Comparison of ENCODE assay signal across 11 cellular contexts in the genomic region with DNA sequence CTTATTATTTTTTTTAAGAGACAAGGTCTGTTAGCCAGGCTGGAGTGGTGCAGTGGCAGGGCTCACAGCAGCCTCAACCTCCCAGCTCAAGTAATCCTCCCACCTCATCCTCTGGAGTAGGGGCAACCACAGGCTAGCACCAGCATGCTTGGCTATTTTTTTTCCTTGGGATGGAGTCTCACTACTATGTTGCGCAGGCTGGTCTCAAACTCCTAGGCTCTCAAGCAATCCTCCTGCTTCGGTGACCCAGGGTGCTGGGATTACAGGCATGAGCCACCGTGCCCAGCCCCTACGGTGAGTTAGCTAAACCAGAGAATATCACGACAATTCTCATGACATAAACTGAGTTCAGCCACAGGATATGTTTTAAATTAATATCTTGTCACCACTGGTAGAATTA. TPM values are rescaled to one million over a fixed set of nuclear protein-coding genes. Genes with fewer than 3 reads are reported as not detected.
DNase-seq lines count a peak whose midpoint lies in the region; ATAC-seq and TF ChIP-seq lines count a peak whose summit lies in the region.
"Had no signal": no experiment of that assay in that cellular context is flagged by ENCODE, and none has a peak within 500 bp of the region (broad histone marks: within the 10 kb centered on the region; RNA-seq: fewer than 3 reads in every experiment).

No MANE protein-coding gene starts in this region.

- H3K4me2 ChIP-seq in mammary epithelial cell (ENCODE audit: insufficient read depth, low read depth, low read length), result peak overlapping the region; percentile 89

- dilution Hi-C loops in mammary epithelial cell (cut with HindIII; ENCODE audit: low sequenced_read_pairs), result no loop called here

- H3K36me3 Mint-ChIP-seq in CD8-positive, alpha-beta T cell, result peaks cover 2% of the 10 kb centered on the region
- H3K36me3 Mint-ChIP-seq in natural killer cell, result no peaks in the 10 kb centered on the region

- no peaks in the 10 kb centered on the region for H4K20me1 ChIP-seq in mammary epithelial cell (ENCODE audit: insufficient read depth, low read length)

- no peak for ATAC-seq in CD8-positive, alpha-beta T cell
- ATAC-seq in natural killer cell (no peak), HG02610 (IDR thresholded peaks at IDR 0.05; ENCODE audit: unreplicated experiment) (no peak), upper lobe of left lung (ENCODE audit: low FRiP score in 2 of 2) (no peak)
- ATAC-seq: pancreas had no signal

- no peak overlapping the region for H3K27ac Mint-ChIP-seq in CD8-positive, alpha-beta T cell
- peak overlapping the region in 1 of 2 donors; percentile 86 for H3K27ac Mint-ChIP-seq in natural killer cell

- in situ Hi-C loops in mammary epithelial cell (cut with MboI; ENCODE audit: low sequenced_read_pairs in 2 of 2), result no loop called here

- no peak for TF ChIP-seq POLR2A in upper lobe of left lung (IDR thresholded peaks at IDR 0.05)

- H3K9me3 ChIP-seq in CD8-positive, alpha-beta T cell (ENCODE audit: low read length), result no peaks in the 10 kb centered on the region
- H3K9me3 ChIP-seq in HUES48 (ENCODE audit: control insufficient read depth, insufficient read depth, low read length) (no peaks in the 10 kb centered on the region), mammary epithelial cell (replicated peaks; ENCODE audit: insufficient read depth, low read length) (no peaks in the 10 kb centered on the region), upper lobe of left lung (no peaks in the 10 kb centered on the region)
- H3K9me3 ChIP-seq: pancreas had no signal

- peaks cover 43% of the 10 kb centered on the region for H3K4me1 Mint-ChIP-seq in CD8-positive, alpha-beta T cell (ENCODE audit: low read depth)
- peaks cover 19 to 39% of the 10 kb centered on the region in 2 donors for H3K4me1 Mint-ChIP-seq in natural killer cell

- H2AFZ ChIP-seq in mammary epithelial cell (ENCODE audit: low read depth, low read length), result no peak overlapping the region

- intact Hi-C loops in CD8-positive, alpha-beta T cell (cut with DNase I, micrococcal nuclease), result loop anchor here (2.0 to 5.0 kb wide), 3 partner anchors 66 to 904 kb away; a partner anchor contains a TSS
- intact Hi-C loops in mammary epithelial cell (cut with micrococcal nuclease), result no loop called here
- intact Hi-C loops in natural killer cell (cut with micrococcal nuclease), result no loop called here

- H3K79me2 ChIP-seq in mammary epithelial cell (ENCODE audit: insufficient read depth, low read length), result peaks cover 64% of the 10 kb centered on the region

- CTCF ChIA-PET in CD8-positive, alpha-beta T cell (lab: Charles Lee), result no interaction called here
- CTCF ChIA-PET in mammary epithelial cell (lab: Charles Lee; ENCODE audit: low non-redundant PET), result no interaction called here

- H3K9ac ChIP-seq in HUES48 (ENCODE audit: low read depth, low read length), result no peak overlapping the region
- no peak overlapping the region for H3K9ac ChIP-seq in mammary epithelial cell (ENCODE audit: insufficient read depth, low read length)

- H3K9me3 Mint-ChIP-seq in CD8-positive, alpha-beta T cell, result no peaks in the 10 kb centered on the region
- H3K9me3 Mint-ChIP-seq in natural killer cell, result no peaks in the 10 kb centered on the region

- no peak for TF ChIP-seq EP300 in upper lobe of left lung (IDR thresholded peaks at IDR 0.05)

- H3K27ac ChIP-seq in CD8-positive, alpha-beta T cell (ENCODE audit: low read depth, low read length), result no peak overlapping the region
- H3K27ac ChIP-seq in HUES48 (ENCODE audit: low read depth, low read length) (no peak overlapping the region), mammary epithelial cell (ENCODE audit: insufficient read depth, low read depth, low read length) (no peak overlapping the region), upper lobe of left lung (no peak overlapping the region)
- H3K27ac ChIP-seq: pancreas had no signal

- H3K4me3 ChIP-seq in CD8-positive, alpha-beta T cell (ENCODE audit: low read depth, low read length), result no peak overlapping the region
- H3K4me3 ChIP-seq in HUES48 (ENCODE audit: low read depth, low read length), result peak overlapping the region; percentile 99
- peak overlapping the region in 2 of 3 experiments; percentile 85 to 99 for H3K4me3 ChIP-seq in mammary epithelial cell (replicated peaks in 1 of 3; ENCODE audit: insufficient read depth in 1 of 3, low read depth in 2 of 3, low read length in 3 of 3)
- H3K4me3 ChIP-seq in upper lobe of left lung, result peak overlapping the region in 1 of 4 donors; percentile 70

- no peak for TF ChIP-seq CTCF in CD8-positive, alpha-beta T cell (IDR thresholded peaks at IDR 0.05)
- TF ChIP-seq CTCF in mammary epithelial cell (conservative IDR thresholded peaks at IDR 0.05 in 1 of 2, IDR thresholded peaks at IDR 0.05 in 1 of 2; ENCODE audit: extremely low read depth in 1 of 2, insufficient read depth in 1 of 2, low read depth in 1 of 2, low read length in 2 of 2) (no peak), natural killer cell (IDR thresholded peaks at IDR 0.05) (no peak), upper lobe of left lung (IDR thresholded peaks at IDR 0.05) (no peak)

- H3K27me3 ChIP-seq in CD8-positive, alpha-beta T cell (ENCODE audit: insufficient read depth, low read length), result no peaks in the 10 kb centered on the region
- no peaks in the 10 kb centered on the region for H3K27me3 ChIP-seq in HUES48 (ENCODE audit: control insufficient read depth, insufficient read depth, low read length)
- no peaks in the 10 kb centered on the region for H3K27me3 ChIP-seq in mammary epithelial cell (ENCODE audit: insufficient read depth, low read length)
- no peaks in the 10 kb centered on the region for H3K27me3 ChIP-seq in upper lobe of left lung
- H3K27me3 ChIP-seq: pancreas had no signal

- no peaks in the 10 kb centered on the region for H3K27me3 Mint-ChIP-seq in CD8-positive, alpha-beta T cell (ENCODE audit: low read depth)
- H3K27me3 Mint-ChIP-seq in natural killer cell (ENCODE audit: low read depth in 2 of 2), result no peaks in the 10 kb centered on the region

- peak overlapping the region; percentile 33 for H3K4me3 Mint-ChIP-seq in CD8-positive, alpha-beta T cell
- peak overlapping the region; percentile 95 for H3K4me3 Mint-ChIP-seq in natural killer cell

- no peaks in the 10 kb centered on the region for H3K36me3 ChIP-seq in CD8-positive, alpha-beta T cell (ENCODE audit: insufficient read depth, low read length)
- H3K36me3 ChIP-seq in HUES48 (ENCODE audit: control insufficient read depth, insufficient read depth, low read length) (no peaks in the 10 kb centered on the region; the same call in 1 of the 2 replicates), mammary epithelial cell (ENCODE audit: insufficient read depth, low read length) (no peaks in the 10 kb centered on the region), upper lobe of left lung (no peaks in the 10 kb centered on the region)
- H3K36me3 ChIP-seq: pancreas had no signal

- WGBS in mammary epithelial cell (ENCODE audit: low coverage, missing lambda C conversion rate), result 80% methylated on average over 5 of the region's 5 CpGs
- WGBS in upper lobe of left lung, 2 donors, result 84 to 85% methylated on average over 5 of the region's 5 CpGs

- POLR2A ChIA-PET in CD8-positive, alpha-beta T cell (lab: Charles Lee), result no interaction called here

- BruUV-seq in mammary epithelial cell (replicated peaks; lab: Mats Ljungman, UMichigan), result no TSS peak

- H3K4me1 ChIP-seq in CD8-positive, alpha-beta T cell (ENCODE audit: insufficient read depth, low read length), result peaks cover 25% of the 10 kb centered on the region
- H3K4me1 ChIP-seq in HUES48 (ENCODE audit: control insufficient read depth, insufficient read depth, low read length) (peaks cover 34% of the 10 kb centered on the region), mammary epithelial cell (ENCODE audit: insufficient read depth, low read length) (peaks cover 18% of the 10 kb centered on the region), upper lobe of left lung (peaks cover 12 to 22% (median 19%) of the 10 kb centered on the region in 4 donors)

- no peak for DNase-seq in CD8-positive, alpha-beta T cell
- DNase-seq in mammary epithelial cell (no peak), natural killer cell (no peak), NCI-H1694 (lab: John Stamatoyannopoulos, UW) (no peak), hippocampal formation (lab: John Stamatoyannopoulos, UW) (no peak), upper lobe of left lung (no peak)
- DNase-seq: GDM1, NCI-H446, pancreas had no signal

RNA-seq across cellular contexts. Expression of a gene that starts 2.0 kb away (rescaled TPM):
- total RNA-seq in CD8-positive, alpha-beta T cell, result 10 to 100 TPM; 45.3 to 50.4 TPM
- total RNA-seq in mammary epithelial cell (10 to 100 TPM; 33.3 to 40.7 TPM), natural killer cell (10 to 100 TPM; 46.5 to 62.0 (median 51.7) TPM), upper lobe of left lung (10 to 100 TPM in 5 of 6 donors, 1 to 10 TPM in 1; 9.9 to 46.1 (median 27.2) TPM)
- 10.9 TPM for polyA plus RNA-seq in mammary epithelial cell
- polyA minus RNA-seq in mammary epithelial cell, result 25.5 TPM

Comparison
In these comparisons a context has a peak if more than half of its experiments do, and no peak if none do; other contexts are left out.
1. intact Hi-C loops: an anchor here in CD8-positive, alpha-beta T cell (2.0 to 5.0 kb wide); none called in mammary epithelial cell and natural killer cell.